ENCODE assay signal across 9 cellular contexts in genomic region chr22:38455530-38456271, GRCh38. TPM values are rescaled to one million over a fixed set of nuclear protein-coding genes. Genes with fewer than 3 reads are reported as not detected.
DNase-seq lines count a peak whose midpoint lies in the region; ATAC-seq, FAIRE-seq and TF ChIP-seq lines count a peak whose summit lies in the region.
"Had no signal": no experiment of that assay in that cellular context is flagged by ENCODE, and none has a peak within 500 bp of the region (broad histone marks: within the 10 kb centered on the region; RNA-seq: fewer than 3 reads in every experiment).

No MANE protein-coding gene starts in this region.

- H2BK15ac ChIP-seq in H1 (ENCODE audit: low read length), result no peak overlapping the region

- no peak overlapping the region for H2AK5ac ChIP-seq in H1 (ENCODE audit: low read depth, low read length)

- peaks cover 15 to 47% (median 44%) of the 10 kb centered on the region in 4 experiments for H3K27me3 ChIP-seq in H1 (replicated peaks in 1 of 4; ENCODE audit: control insufficient read depth in 3 of 4, extremely low read depth in 1 of 4, insufficient read depth in 3 of 4, low read length in 3 of 4)
- H3K27me3 ChIP-seq in pancreas, result no peaks in the 10 kb centered on the region

- no peak for TF ChIP-seq POLR2A in H1 (IDR thresholded peaks at IDR 0.05; ENCODE audit: control extremely low read depth in 1 of 2, low read depth in 2 of 2, low read length in 2 of 2)

- H3K4me1 ChIP-seq in H1 (replicated peaks in 1 of 4; ENCODE audit: control insufficient read depth in 3 of 4, insufficient read depth in 4 of 4, low read length in 3 of 4) (peaks cover 0 to 18% (median 9%) of the 10 kb centered on the region in 4 experiments; a peak in 6 of 7 replicates), pancreas (no peaks in the 10 kb centered on the region)

- 0 out of 4 replicates have a peak, but pooled peaks of 1 of the 2 experiments have one; percentile 4 for TF ChIP-seq RAD21 in H1 (IDR thresholded peaks at IDR 0.05 in 1 of 2, conservative IDR thresholded peaks at IDR 0.05 in 1 of 2; ENCODE audit: low read depth in 2 of 2, low read length in 2 of 2)

- H3K9me3 ChIP-seq in H1 (ENCODE audit: insufficient read depth in 2 of 2, low read depth in 1 of 2, low read length in 1 of 2) (no peaks in the 10 kb centered on the region), pancreas (no peaks in the 10 kb centered on the region)

- no peak overlapping the region for H3K14ac ChIP-seq in H1 (ENCODE audit: insufficient read length)

- no peak overlapping the region for H4K91ac ChIP-seq in H1 (replicated peaks; ENCODE audit: insufficient read length, low read length)

- H3K79me2 ChIP-seq in H1 (ENCODE audit: control insufficient read depth in 1 of 2, insufficient read depth in 2 of 2, low read length in 2 of 2), result no peaks in the 10 kb centered on the region

- FAIRE-seq in H1 (lab: Jason Lieb, UNC) (no peak), pancreas (lab: Jason Lieb, UNC) (no peak)
- FAIRE-seq: islet of Langerhans had no signal

- TF ChIP-seq CTCF in H1 (IDR thresholded peaks at IDR 0.05; ENCODE audit: control extremely low read depth in 1 of 3, insufficient read depth in 1 of 3, low read depth in 1 of 3, low read length in 3 of 3), result no peak
- no peak for TF ChIP-seq CTCF in pancreas (IDR thresholded peaks at IDR 0.05)

- peaks cover 17% of the 10 kb centered on the region; the same call in 1 of the 2 replicates for H3K23me2 ChIP-seq in H1 (ENCODE audit: low read depth, low read length)

- no peaks in the 10 kb centered on the region for H3K79me1 ChIP-seq in H1 (ENCODE audit: low read depth, low read length)

- no peak overlapping the region for H2BK12ac ChIP-seq in H1 (ENCODE audit: low read depth, low read length)

- intact Hi-C loops in pancreas (cut with DNase I), result no loop called here

- no peak overlapping the region for H2BK120ac ChIP-seq in H1 (replicated peaks; ENCODE audit: low read depth, low read length)

- no peaks in the 10 kb centered on the region; a peak in 1 of 8 replicates for H3K36me3 ChIP-seq in H1 (ENCODE audit: control insufficient read depth in 2 of 4, insufficient read depth in 4 of 4, low read length in 3 of 4)
- H3K36me3 ChIP-seq in pancreas, result no peaks in the 10 kb centered on the region

- H3K4me3 ChIP-seq in H1 (ENCODE audit: extremely low read depth in 1 of 4, insufficient read depth in 2 of 4, low read depth in 3 of 4, low read length in 4 of 4) (peak overlapping the region; percentile 40 to 89 (median 44)), pancreas (peak overlapping the region in 3 of 4 donors; percentile 12 to 45 (median 40))

- H3K18ac ChIP-seq in H1 (ENCODE audit: extremely low read depth, low read length), result no peak overlapping the region

- no peak overlapping the region for H2BK20ac ChIP-seq in H1 (ENCODE audit: low read length)

- CTCF ChIA-PET in H1 (lab: Charles Lee; ENCODE audit: partially characterized antibody), result interaction anchor here (1.1 kb wide), 1 partner anchor 20 kb away, joined by 3 read pairs; no protein-coding TSS in a partner anchor

- no peak overlapping the region for H3K9ac ChIP-seq in H1 (replicated peaks in 1 of 4; ENCODE audit: extremely low read depth in 1 of 4, low read depth in 3 of 4, low read length in 3 of 4)

- 0 out of 2 replicates have a peak overlapping the region, but pooled peaks have one; percentile 35 for H4K8ac ChIP-seq in H1 (ENCODE audit: extremely low read depth, insufficient read depth, low read length)

- no peak overlapping the region for H4K5ac ChIP-seq in H1 (ENCODE audit: insufficient read length, low read depth, low read length)

- TF ChIP-seq EP300 in H1 (IDR thresholded peaks at IDR 0.05; ENCODE audit: borderline replicate concordance in 1 of 2, low read depth in 2 of 2, low read length in 2 of 2), result peak in 1 of 2 experiments; percentile 75; a peak in 2 of 3 replicates

- DNase-seq in GM03348 (ENCODE audit: low spot score) (peak; percentile 62), NCI-H2227 (lab: John Stamatoyannopoulos, UW; ENCODE audit: unreplicated experiment) (peak; percentile 77), H1 (ENCODE audit: low read depth in 1 of 2, low spot score in 2 of 2) (peak in 1 of 2 experiments; percentile 90), pancreas (peak in 2 of 6 donors; percentile 54 to 62), DMS79 (lab: John Stamatoyannopoulos, UW) (no peak), hepatic stellate cell (ENCODE audit: low spot score) (no peak), MV-4-11 (lab: John Stamatoyannopoulos, UW) (no peak)

- H4K20me1 ChIP-seq in H1 (replicated peaks in 1 of 2; ENCODE audit: control insufficient read depth in 1 of 2, insufficient read depth in 2 of 2, low read length in 2 of 2), result peaks cover 5 to 10% of the 10 kb centered on the region in 2 experiments

- H3K4me2 ChIP-seq in H1 (ENCODE audit: insufficient read depth in 1 of 2, low read depth in 2 of 2, low read length in 2 of 2), result peak overlapping the region; percentile 65 to 76

- ATAC-seq in pancreas (peak in 2 of 4 donors; percentile 45 to 48), GM21723 (IDR thresholded peaks at IDR 0.05; ENCODE audit: unreplicated experiment) (no peak)

- H3K23ac ChIP-seq in H1 (ENCODE audit: insufficient read length), result no peak overlapping the region

- H2BK5ac ChIP-seq in H1 (ENCODE audit: low read depth, low read length), result no peak overlapping the region

- H3K4ac ChIP-seq in H1 (replicated peaks; ENCODE audit: insufficient read length, low read depth, low read length), result no peak overlapping the region

- no peak overlapping the region; the same call in 1 of the 2 replicates for H2AFZ ChIP-seq in H1 (ENCODE audit: low read length)

- H3K56ac ChIP-seq in H1 (replicated peaks; ENCODE audit: insufficient read length, low read depth, low read length), result no peak overlapping the region

- WGBS in H1 (ENCODE audit: extremely low coverage in 1 of 2, insufficient coverage in 1 of 2, insufficient read length in 1 of 2, insufficient replicate concordance in 2 of 2, low coverage in 1 of 2, low lambda C conversion rate in 2 of 2, missing lambda C conversion rate in 1 of 2), 2 experiments, result 0% methylated on average over 1 of the region's 90 CpGs; no CpG with 5 or more reads in 1 of the 2 experiments
- whole genome bisulfite sequencing in pancreas, 2 donors, result 0 to 2% methylated on average over 46 to 90 of the region's 90 CpGs

- H3K27ac ChIP-seq in H1 (ENCODE audit: low read depth, low read length), result no peak overlapping the region
- no peak overlapping the region for H3K27ac ChIP-seq in pancreas

- POLR2A ChIA-PET in H1 (lab: Charles Lee; ENCODE audit: partially characterized antibody), result interaction anchor here (1.0 to 40.8 kb wide), 2 partner anchors 16 to 34 kb away, joined by 3 to 1102 read pairs; no protein-coding TSS in a partner anchor

TF ChIP-seq in H1, 55 proteins besides CTCF, POLR2A, EP300 and RAD21 (continues in another document):
- TF ChIP-seq GABPA (IDR thresholded peaks at IDR 0.05; ENCODE audit: borderline replicate concordance, insufficient read depth, low read length) (peak; percentile 67; the same call in 1 of the 2 replicates), CREB1 (IDR thresholded peaks at IDR 0.05) (0 out of 2 replicates have a peak, but pooled peaks have one; percentile 9), RFX5 (IDR thresholded peaks at IDR 0.05; ENCODE audit: borderline replicate concordance, low read depth, low read length) (0 out of 2 replicates have a peak, but pooled peaks have one; percentile 29), TAF7 (optimal IDR thresholded peaks at IDR 0.05; ENCODE audit: borderline replicate concordance, low read depth, low read length) (peak; percentile 49), MAX (IDR thresholded peaks at IDR 0.05) (no peak), CHD2 (IDR thresholded peaks at IDR 0.05; ENCODE audit: low read length) (0 out of 2 replicates have a peak, but pooled peaks have one; percentile 44), SP1 (IDR thresholded peaks at IDR 0.05; ENCODE audit: low read depth, low read length) (peak; percentile 99), SIRT6 (IDR thresholded peaks at IDR 0.05; ENCODE audit: low read length) (no peak)

RNA-seq across cellular contexts. Expression of gene KCNJ4, which starts 0.7 kb away (rescaled TPM):
- 2.2 and 2.3 TPM in 2 replicates for total RNA-seq in H1 (2021; fragmentation: NEBNext Ultra II Directional; extraction: Animal tissue kit (Norgen Biotek cat#: 25700))
- polyA plus RNA-seq in H1 (2011; rRNA removed) (1.4 TPM in 2 replicates), pancreas (not detected)
- polyA plus RNA-seq in H1 (2011; cell fraction: cytosol; rRNA removed), result 1.3 TPM
- 1.2 TPM for polyA plus RNA-seq in H1 (2011; cell fraction: nucleus; rRNA removed)
- 1.0 to 3.7 TPM (median 2.6 TPM) in 4 replicates for polyA plus RNA-seq in H1 (2012, experiment 1 of 2)
- 1.2 TPM for polyA plus RNA-seq in H1 (2012, experiment 2 of 2)
- polyA plus RNA-seq in H1 (2013, experiment 1 of 2), result 1.2 TPM
- 1.3 TPM for polyA plus RNA-seq in H1 (2013, experiment 2 of 2)
- polyA minus RNA-seq in H1 (2011; rRNA and poly(A)+ RNA removed), result 0.41 TPM in 2 replicates
- polyA minus RNA-seq in H1 (2011; cell fraction: cytosol; rRNA and poly(A)+ RNA removed), result 1.8 TPM
- not detected for polyA minus RNA-seq in H1 (2011; cell fraction: nucleus; rRNA and poly(A)+ RNA removed)
- not detected for total RNA-seq in pancreas

RNA-seq across cellular contexts. Expression of gene KDELR3, which starts 12.2 kb away (rescaled TPM):
- 7.8 and 7.9 TPM in 2 replicates for total RNA-seq in H1 (2021; fragmentation: NEBNext Ultra II Directional; extraction: Animal tissue kit (Norgen Biotek cat#: 25700))
- polyA plus RNA-seq in H1 (2011; rRNA removed), result 8.0 and 13.0 TPM in 2 replicates
- polyA plus RNA-seq in H1 (2011; cell fraction: cytosol; rRNA removed), result 7.9 TPM
- polyA plus RNA-seq in H1 (2011; cell fraction: nucleus; rRNA removed), result 4.4 TPM
- polyA plus RNA-seq in H1 (2012, experiment 1 of 2), result 6.7 to 7.7 TPM (median 7.3 TPM) in 4 replicates
- polyA plus RNA-seq in H1 (2012, experiment 2 of 2), result 4.7 TPM
- 14.5 TPM for polyA plus RNA-seq in H1 (2013, experiment 1 of 2)
- polyA plus RNA-seq in H1 (2013, experiment 2 of 2), result 19.3 TPM
- 7.5 and 13.4 TPM in 2 replicates for polyA minus RNA-seq in H1 (2011; rRNA and poly(A)+ RNA removed)
- 3.1 TPM for polyA minus RNA-seq in H1 (2011; cell fraction: cytosol; rRNA and poly(A)+ RNA removed)
- polyA minus RNA-seq in H1 (2011; cell fraction: nucleus; rRNA and poly(A)+ RNA removed), result 4.7 TPM
- 10 to 100 TPM in 2 of 6 donors, 1 to 10 TPM in 4; 4.7 to 14.6 (median 8.2) TPM for total RNA-seq in pancreas
- 1 to 10 TPM; 2.9 to 4.9 TPM for polyA plus RNA-seq in pancreas

RNA-seq across cellular contexts. Expression of gene DDX17, which starts 50.4 kb away (rescaled TPM):
- total RNA-seq in H1 (2021; fragmentation: NEBNext Ultra II Directional; extraction: Animal tissue kit (Norgen Biotek cat#: 25700)), result 441 and 448 TPM in 2 replicates
- 437 and 698 TPM in 2 replicates for polyA plus RNA-seq in H1 (2011; rRNA removed)
- 503 TPM for polyA plus RNA-seq in H1 (2011; cell fraction: cytosol; rRNA removed)
- polyA plus RNA-seq in H1 (2011; cell fraction: nucleus; rRNA removed), result 1,685 TPM
- 247 to 297 TPM (median 278 TPM) in 4 replicates for polyA plus RNA-seq in H1 (2012, experiment 1 of 2)
- 43.0 TPM for polyA plus RNA-seq in H1 (2012, experiment 2 of 2)
- polyA plus RNA-seq in H1 (2013, experiment 1 of 2), result 243 TPM
- polyA plus RNA-seq in H1 (2013, experiment 2 of 2), result 214 TPM
- polyA minus RNA-seq in H1 (2011; rRNA and poly(A)+ RNA removed), result 707 and 1,020 TPM in 2 replicates
- polyA minus RNA-seq in H1 (2011; cell fraction: cytosol; rRNA and poly(A)+ RNA removed), result 330 TPM
- 755 TPM for polyA minus RNA-seq in H1 (2011; cell fraction: nucleus; rRNA and poly(A)+ RNA removed)
- total RNA-seq in pancreas, result 100 to 1,000 TPM; 167 to 331 (median 206) TPM
- 100 to 1,000 TPM; 164 to 242 TPM for polyA plus RNA-seq in pancreas

Comparison
In these comparisons a context has a peak if more than half of its experiments do, and no peak if none do; other contexts are left out.
1. DNase-seq: peak in GM03348 (single experiment) and NCI-H2227 (single experiment); none in DMS79 (single experiment), hepatic stellate cell (single experiment) and MV-4-11 (single experiment).